ENCODE assay signal across 1 cellular context in genomic region chr6:158818008-158818579, GRCh38.
A peak's percentile ranks its signal among the peaks of the same experiment; 100 is the strongest.
TF ChIP-seq lines count a peak whose summit lies in the region.

No MANE protein-coding gene starts in this region.

TF ChIP-seq in IMR-90, 13 proteins besides CTCF, POLR2A, EP300 and RAD21 (continued from another document):
- TF ChIP-seq MXI1 (IDR thresholded peaks at IDR 0.05; ENCODE audit: borderline replicate concordance, low read depth, low read length) (peak; percentile 66; the same call in 1 of the 2 replicates), CHD1 (IDR thresholded peaks at IDR 0.05; ENCODE audit: low read depth, low read length) (no peak), MAFK (IDR thresholded peaks at IDR 0.05; ENCODE audit: low read depth, low read length) (no peak), MAZ (IDR thresholded peaks at IDR 0.05; ENCODE audit: borderline replicate concordance, low read depth, low read length) (peak; percentile 87)
